9 cellular contexts compared by ENCODE assay signal in the genomic region with DNA sequence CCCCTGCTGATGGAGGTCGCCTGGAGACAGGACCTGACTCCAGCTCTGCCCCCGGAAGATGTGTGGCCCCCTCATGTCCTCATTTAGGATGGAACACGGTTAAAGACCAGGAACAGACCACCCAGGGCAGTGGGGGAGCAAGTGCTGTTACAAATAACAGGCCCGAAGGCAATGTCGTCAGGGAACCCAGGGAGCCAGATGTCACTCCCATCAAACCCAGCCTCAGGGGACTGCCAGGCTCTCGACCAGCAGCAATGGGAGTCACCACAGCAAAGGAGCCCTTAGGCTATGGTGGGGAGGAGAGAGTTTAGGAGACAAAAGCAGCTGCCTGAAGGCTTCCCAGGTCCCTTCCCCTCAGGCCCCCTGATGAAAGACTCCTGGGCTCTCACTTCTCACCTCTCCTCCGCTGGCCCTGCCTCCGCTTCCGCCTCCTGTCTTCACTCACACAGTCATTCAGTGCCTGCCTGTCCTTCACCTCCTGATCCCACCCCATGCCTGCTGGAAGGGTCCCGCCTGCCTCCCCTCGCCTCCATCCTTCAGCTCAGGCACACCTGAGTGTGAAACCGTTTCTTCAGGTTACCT. TPM values are rescaled to one million over a fixed set of nuclear protein-coding genes. Genes with fewer than 3 reads are reported as not detected.
DNase-seq lines count a peak whose midpoint lies in the region; ATAC-seq and TF ChIP-seq lines count a peak whose summit lies in the region.
"Had no signal": no experiment of that assay in that cellular context is flagged by ENCODE, and none has a peak within 500 bp of the region (broad histone marks: within the 10 kb centered on the region; RNA-seq: fewer than 3 reads in every experiment).

No MANE protein-coding gene starts in this region.

- no TSS peak for BruUV-seq in PC-3 (replicated peaks; lab: Mats Ljungman, UMichigan)

- CTCF ChIA-PET in PC-3 (lab: Charles Lee) = interaction anchor here (1.4 kb wide), 1 partner anchor 8 kb away, joined by 14 read pairs; a partner anchor contains a TSS

- intact Hi-C loops in PC-3 (cut with micrococcal nuclease) = no loop called here

- peak overlapping the region; percentile 32; the same call in 1 of the 2 replicates for H3K4me2 ChIP-seq in PC-3 (ENCODE audit: low read length)

- H3F3A ChIP-seq in PC-3 (ENCODE audit: low read length, unreplicated experiment) = peaks cover 2% of the 10 kb centered on the region

- TF ChIP-seq CTCF in PC-3 (conservative IDR thresholded peaks at IDR 0.05; ENCODE audit: low read depth, low read length) (no peak), fibroblast of villous mesenchyme (IDR thresholded peaks at IDR 0.05; ENCODE audit: insufficient read depth, low read depth, low read length) (no peak)

- H3K4me1 ChIP-seq in PC-3 (ENCODE audit: insufficient read depth, low read length) = peaks cover 23% of the 10 kb centered on the region

- POLR2A ChIA-PET in PC-3 (lab: Charles Lee; ENCODE audit: unreplicated experiment) = interaction anchor here (1.2 kb wide), 1 partner anchor 8 kb away, joined by 6 read pairs; a partner anchor contains a TSS

- H3K4me3 ChIP-seq in PC-3 (ENCODE audit: low read length) = no peak overlapping the region
- no peak overlapping the region for H3K4me3 ChIP-seq in fibroblast of villous mesenchyme (ENCODE audit: low read depth, low read length)

- DNase-seq in activated T-cell treated with anti-CD3 and anti-CD28 coated beads, Interleukin-2, amount 50 U/mL, for 1 hour = peak; percentile 21
- DNase-seq in activated T-cell treated with anti-CD3 and anti-CD28 coated beads for 4 hours = no peak
- DNase-seq in PC-3 = no peak
- peak; percentile 27 for DNase-seq in fibroblast of villous mesenchyme (ENCODE audit: low read depth)
- DNase-seq in stimulated activated CD4-positive, alpha-beta T cell treated with anti-CD3 and anti-CD28 coated beads, Interleukin-12 subunit alpha, Interleukin-12 subunit beta, amount 100 ng/mL, for 4 hours = no peak

- H4K20me1 ChIP-seq in PC-3 (ENCODE audit: low read length) = peaks cover 24% of the 10 kb centered on the region

- H3K36me3 ChIP-seq in PC-3 (ENCODE audit: low read depth, low read length) = peaks cover 4% of the 10 kb centered on the region

- H3K27me3 ChIP-seq in PC-3 (ENCODE audit: low read length) = no peaks in the 10 kb centered on the region

- H3K9ac ChIP-seq in PC-3 (ENCODE audit: low read length) = no peak overlapping the region

- ATAC-seq in PC-3 (no peak), GM21619 (IDR thresholded peaks at IDR 0.05; ENCODE audit: unreplicated experiment) (no peak), HG02588 (IDR thresholded peaks at IDR 0.05; ENCODE audit: unreplicated experiment) (no peak)

- no peaks in the 10 kb centered on the region for H3K9me2 ChIP-seq in PC-3 (replicated peaks; ENCODE audit: low read length)

- H2AFZ ChIP-seq in PC-3 (ENCODE audit: low read length) = no peak overlapping the region

- peaks cover 29% of the 10 kb centered on the region for H3K79me2 ChIP-seq in PC-3 (ENCODE audit: low read length)

- H3K9me3 ChIP-seq in PC-3 (ENCODE audit: low read length) = no peaks in the 10 kb centered on the region

- no peak overlapping the region for H3K27ac ChIP-seq in PC-3 (ENCODE audit: low read length)
- H3K27ac ChIP-seq in temporal lobe (ENCODE audit: low read depth, low read length) = peak overlapping the region; percentile 30

RNA-seq across cellular contexts. Expression of a gene that starts 4.4 kb away (rescaled TPM):
- total RNA-seq in PC-3 (2014; rRNA removed) (253 and 320 TPM in 2 replicates), fibroblast of villous mesenchyme (44.0 and 57.0 TPM in 2 replicates), temporal lobe (31.7 TPM)

RNA-seq across cellular contexts. Expression of a gene that starts 7.8 kb away (rescaled TPM):
- total RNA-seq in PC-3 (2014; rRNA removed) = 230 and 240 TPM in 2 replicates
- total RNA-seq in fibroblast of villous mesenchyme = 200 and 379 TPM in 2 replicates
- total RNA-seq in temporal lobe = 72.0 TPM

RNA-seq across cellular contexts. Expression of a gene that starts 26.1 kb away (rescaled TPM):
- total RNA-seq in PC-3 (2014; rRNA removed) (22.1 and 23.2 TPM in 2 replicates), fibroblast of villous mesenchyme (26.1 and 32.8 TPM in 2 replicates), temporal lobe (17.5 TPM)

RNA-seq across cellular contexts. Expression of a gene that starts 42.4 kb away (rescaled TPM):
- total RNA-seq in PC-3 (2014; rRNA removed) = 0.06 TPM in 1 of 2 replicates, not detected in the other
- total RNA-seq in fibroblast of villous mesenchyme = under 0.01 TPM in 1 of 2 replicates, not detected in the other
- total RNA-seq in temporal lobe = 10.1 TPM
- total RNA-seq: HT1080 had no signal

Comparison
In these comparisons a context has a peak if more than half of its experiments do, and no peak if none do; other contexts are left out.
1. DNase-seq: peak in activated T-cell treated with anti-CD3 and anti-CD28 coated beads, Interleukin-2, amount 50 U/mL, for 1 hour (single experiment) and fibroblast of villous mesenchyme (single experiment); none in activated T-cell treated with anti-CD3 and anti-CD28 coated beads for 4 hours (single experiment), PC-3 (single experiment) and stimulated activated CD4-positive, alpha-beta T cell treated with anti-CD3 and anti-CD28 coated beads, Interleukin-12 subunit alpha, Interleukin-12 subunit beta, amount 100 ng/mL, for 4 hours (single experiment).